In the genomic region with DNA sequence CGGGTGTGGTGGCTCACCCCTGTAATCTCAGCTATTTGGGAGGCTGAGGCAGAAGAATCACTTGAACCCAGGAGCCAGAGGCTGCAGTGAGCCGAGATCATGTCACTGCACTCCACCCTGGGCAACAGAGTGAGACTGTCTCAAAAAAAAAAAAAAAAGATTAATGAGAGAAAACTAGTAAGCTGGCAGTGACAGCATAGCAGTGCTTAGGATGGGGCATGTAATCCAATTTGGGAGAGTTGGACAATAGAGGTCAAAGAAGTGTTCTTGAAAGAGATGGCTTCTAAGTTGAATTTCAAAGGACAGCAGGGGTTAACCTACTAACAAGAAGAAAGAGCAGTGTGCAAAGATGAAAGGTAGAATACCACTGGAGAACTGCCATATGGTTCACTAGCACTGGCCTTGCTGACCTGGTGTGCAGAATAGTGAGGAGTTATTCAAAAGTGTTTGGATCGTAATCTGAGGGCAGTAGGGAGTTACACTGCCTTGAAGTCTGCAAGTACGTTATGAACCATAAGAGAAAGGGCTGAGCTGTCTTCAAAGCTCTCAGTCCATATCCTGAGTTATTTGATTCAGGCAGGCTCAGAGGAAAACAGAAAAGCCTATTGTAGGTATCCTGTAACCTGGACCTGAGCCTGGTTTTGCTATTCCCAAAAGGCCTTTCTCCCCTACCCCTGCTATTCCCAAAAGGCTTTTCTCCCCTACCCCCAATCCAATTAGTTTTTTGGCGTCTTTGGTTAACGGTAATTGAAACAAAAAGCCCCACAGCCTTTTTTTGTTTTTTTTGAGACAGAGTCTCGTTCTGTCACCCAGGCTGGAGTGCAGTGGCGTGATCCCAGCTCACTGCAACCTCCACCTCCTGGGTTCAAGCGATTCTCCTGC, we compare ENCODE assay signal across 1 cellular context.
TF ChIP-seq lines count a peak whose summit lies in the region.

No MANE protein-coding gene starts in this region.

TF ChIP-seq in HepG2, 621 proteins besides CTCF, POLR2A, EP300 and RAD21:
- TF ChIP-seq XRCC5 (optimal IDR thresholded peaks at IDR 0.05; ENCODE audit: low read length) (no peak), POLR2AphosphoS5 (IDR thresholded peaks at IDR 0.05; ENCODE audit: low read depth, low read length) (0 out of 2 replicates have a peak, but pooled peaks have one; percentile 20), ZNF10 (CRISPR knock-in tag; IDR thresholded peaks at IDR 0.05; ENCODE audit: borderline replicate concordance, low read depth) (no peak), ZNF510 (CRISPR knock-in tag; IDR thresholded peaks at IDR 0.05; ENCODE audit: low read depth) (no peak), JARID2 (CRISPR knock-in tag; IDR thresholded peaks at IDR 0.05; ENCODE audit: insufficient replicate concordance) (no peak), PHF21A (CRISPR knock-in tag; IDR thresholded peaks at IDR 0.05) (no peak), PPARG (CRISPR knock-in tag; conservative IDR thresholded peaks at IDR 0.05) (no peak), ZNF616 (CRISPR knock-in tag; IDR thresholded peaks at IDR 0.05; ENCODE audit: low read depth) (no peak), ZEB1 (IDR thresholded peaks at IDR 0.05; ENCODE audit: insufficient replicate concordance, low read depth) (no peak), TAF1 (CRISPR knock-in tag; IDR thresholded peaks at IDR 0.05) (no peak), RBM22 (optimal IDR thresholded peaks at IDR 0.05; ENCODE audit: low read length) (peak; percentile 53), RBFOX2 (IDR thresholded peaks at IDR 0.05; ENCODE audit: low read depth, low read length) (peak; percentile 60), ZNF770 (CRISPR knock-in tag; IDR thresholded peaks at IDR 0.05) (no peak), ZNF652 (CRISPR knock-in tag; IDR thresholded peaks at IDR 0.05; ENCODE audit: borderline replicate concordance, low read depth) (peak; percentile 70; the same call in 1 of the 2 replicates), CBX2 (IDR thresholded peaks at IDR 0.05; ENCODE audit: low read depth, low read length) (no peak), CBX2 (CRISPR knock-in tag; IDR thresholded peaks at IDR 0.05; ENCODE audit: low read depth) (no peak), ZNF670 (CRISPR knock-in tag; IDR thresholded peaks at IDR 0.05; ENCODE audit: borderline replicate concordance) (no peak), NFE2L1 (CRISPR knock-in tag; IDR thresholded peaks at IDR 0.05; ENCODE audit: borderline replicate concordance) (no peak), ZNF513 (CRISPR knock-in tag; conservative IDR thresholded peaks at IDR 0.05) (no peak), JUND (CRISPR knock-in tag; IDR thresholded peaks at IDR 0.05) (no peak), ZNF660 (CRISPR knock-in tag; IDR thresholded peaks at IDR 0.05; ENCODE audit: borderline replicate concordance, low read depth) (no peak), ZNF713 (CRISPR knock-in tag; IDR thresholded peaks at IDR 0.05) (no peak), ZNF7 (CRISPR knock-in tag; IDR thresholded peaks at IDR 0.05) (no peak), ZC3H4 (CRISPR knock-in tag; IDR thresholded peaks at IDR 0.05; ENCODE audit: borderline replicate concordance) (no peak), ZNF570 (CRISPR knock-in tag; IDR thresholded peaks at IDR 0.05; ENCODE audit: borderline replicate concordance) (no peak)
- TF ChIP-seq, protein P1, sequence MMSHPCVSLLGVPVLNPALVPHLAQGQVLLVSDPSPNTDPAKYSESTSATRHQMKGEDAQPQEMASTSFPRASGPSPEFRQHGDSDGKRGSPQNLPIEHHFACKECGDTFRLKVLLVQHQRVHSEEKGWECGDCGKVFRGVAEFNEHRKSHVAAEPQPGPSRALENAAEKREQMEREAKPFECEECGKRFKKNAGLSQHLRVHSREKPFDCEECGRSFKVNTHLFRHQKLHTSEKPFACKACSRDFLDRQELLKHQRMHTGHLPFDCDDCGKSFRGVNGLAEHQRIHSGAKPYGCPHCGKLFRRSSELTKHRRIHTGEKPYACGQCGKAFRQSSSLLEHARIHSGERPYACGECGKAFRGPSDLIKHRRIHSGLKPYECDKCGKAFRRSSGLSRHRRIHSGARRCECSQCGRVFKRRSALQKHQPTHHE (CRISPR knock-in tag; IDR thresholded peaks at IDR 0.05; ENCODE audit: borderline replicate concordance) = no peak
- TF ChIP-seq, protein P2, sequence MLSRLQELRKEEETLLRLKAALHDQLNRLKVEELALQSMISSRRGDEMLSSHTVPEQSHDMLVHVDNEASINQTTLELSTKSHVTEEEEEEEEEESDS (CRISPR knock-in tag; IDR thresholded peaks at IDR 0.05; ENCODE audit: borderline replicate concordance) = no peak
- TF ChIP-seq, protein P3, sequence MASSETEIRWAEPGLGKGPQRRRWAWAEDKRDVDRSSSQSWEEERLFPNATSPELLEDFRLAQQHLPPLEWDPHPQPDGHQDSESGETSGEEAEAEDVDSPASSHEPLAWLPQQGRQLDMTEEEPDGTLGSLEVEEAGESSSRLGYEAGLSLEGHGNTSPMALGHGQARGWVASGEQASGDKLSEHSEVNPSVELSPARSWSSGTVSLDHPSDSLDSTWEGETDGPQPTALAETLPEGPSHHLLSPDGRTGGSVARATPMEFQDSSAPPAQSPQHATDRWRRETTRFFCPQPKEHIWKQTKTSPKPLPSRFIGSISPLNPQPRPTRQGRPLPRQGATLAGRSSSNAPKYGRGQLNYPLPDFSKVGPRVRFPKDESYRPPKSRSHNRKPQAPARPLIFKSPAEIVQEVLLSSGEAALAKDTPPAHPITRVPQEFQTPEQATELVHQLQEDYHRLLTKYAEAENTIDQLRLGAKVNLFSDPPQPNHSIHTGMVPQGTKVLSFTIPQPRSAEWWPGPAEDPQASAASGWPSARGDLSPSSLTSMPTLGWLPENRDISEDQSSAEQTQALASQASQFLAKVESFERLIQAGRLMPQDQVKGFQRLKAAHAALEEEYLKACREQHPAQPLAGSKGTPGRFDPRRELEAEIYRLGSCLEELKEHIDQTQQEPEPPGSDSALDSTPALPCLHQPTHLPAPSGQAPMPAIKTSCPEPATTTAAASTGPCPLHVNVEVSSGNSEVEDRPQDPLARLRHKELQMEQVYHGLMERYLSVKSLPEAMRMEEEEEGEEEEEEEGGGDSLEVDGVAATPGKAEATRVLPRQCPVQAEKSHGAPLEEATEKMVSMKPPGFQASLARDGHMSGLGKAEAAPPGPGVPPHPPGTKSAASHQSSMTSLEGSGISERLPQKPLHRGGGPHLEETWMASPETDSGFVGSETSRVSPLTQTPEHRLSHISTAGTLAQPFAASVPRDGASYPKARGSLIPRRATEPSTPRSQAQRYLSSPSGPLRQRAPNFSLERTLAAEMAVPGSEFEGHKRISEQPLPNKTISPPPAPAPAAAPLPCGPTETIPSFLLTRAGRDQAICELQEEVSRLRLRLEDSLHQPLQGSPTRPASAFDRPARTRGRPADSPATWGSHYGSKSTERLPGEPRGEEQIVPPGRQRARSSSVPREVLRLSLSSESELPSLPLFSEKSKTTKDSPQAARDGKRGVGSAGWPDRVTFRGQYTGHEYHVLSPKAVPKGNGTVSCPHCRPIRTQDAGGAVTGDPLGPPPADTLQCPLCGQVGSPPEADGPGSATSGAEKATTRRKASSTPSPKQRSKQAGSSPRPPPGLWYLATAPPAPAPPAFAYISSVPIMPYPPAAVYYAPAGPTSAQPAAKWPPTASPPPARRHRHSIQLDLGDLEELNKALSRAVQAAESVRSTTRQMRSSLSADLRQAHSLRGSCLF (CRISPR knock-in tag; IDR thresholded peaks at IDR 0.05; ENCODE audit: borderline replicate concordance) = no peak
- TF ChIP-seq, protein P4, sequence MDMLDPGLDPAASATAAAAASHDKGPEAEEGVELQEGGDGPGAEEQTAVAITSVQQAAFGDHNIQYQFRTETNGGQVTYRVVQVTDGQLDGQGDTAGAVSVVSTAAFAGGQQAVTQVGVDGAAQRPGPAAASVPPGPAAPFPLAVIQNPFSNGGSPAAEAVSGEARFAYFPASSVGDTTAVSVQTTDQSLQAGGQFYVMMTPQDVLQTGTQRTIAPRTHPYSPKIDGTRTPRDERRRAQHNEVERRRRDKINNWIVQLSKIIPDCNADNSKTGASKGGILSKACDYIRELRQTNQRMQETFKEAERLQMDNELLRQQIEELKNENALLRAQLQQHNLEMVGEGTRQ (IDR thresholded peaks at IDR 0.05; ENCODE audit: low read depth, low read length) = no peak
- TF ChIP-seq, protein P4 (CRISPR knock-in tag; IDR thresholded peaks at IDR 0.05; ENCODE audit: borderline replicate concordance) = no peak
- TF ChIP-seq, protein P5, sequence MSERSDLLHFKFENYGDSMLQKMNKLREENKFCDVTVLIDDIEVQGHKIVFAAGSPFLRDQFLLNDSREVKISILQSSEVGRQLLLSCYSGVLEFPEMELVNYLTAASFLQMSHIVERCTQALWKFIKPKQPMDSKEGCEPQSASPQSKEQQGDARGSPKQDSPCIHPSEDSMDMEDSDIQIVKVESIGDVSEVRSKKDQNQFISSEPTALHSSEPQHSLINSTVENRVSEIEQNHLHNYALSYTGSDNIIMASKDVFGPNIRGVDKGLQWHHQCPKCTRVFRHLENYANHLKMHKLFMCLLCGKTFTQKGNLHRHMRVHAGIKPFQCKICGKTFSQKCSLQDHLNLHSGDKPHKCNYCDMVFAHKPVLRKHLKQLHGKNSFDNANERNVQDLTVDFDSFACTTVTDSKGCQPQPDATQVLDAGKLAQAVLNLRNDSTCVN (CRISPR knock-in tag; IDR thresholded peaks at IDR 0.05; ENCODE audit: borderline replicate concordance) = no peak
